8 cellular contexts compared by ENCODE assay signal in genomic region chr5:138543730-138544104, GRCh38. TPM values are rescaled to one million over a fixed set of nuclear protein-coding genes. Genes with fewer than 3 reads are reported as not detected.
DNase-seq lines count a peak whose midpoint lies in the region; ATAC-seq and TF ChIP-seq lines count a peak whose summit lies in the region.

No MANE protein-coding gene starts in this region.

- peaks cover 67% of the 10 kb centered on the region for H3K4me1 Mint-ChIP-seq in activated CD8-positive, alpha-beta memory T cell treated with anti-CD3 and anti-CD28 coated beads, Interleukin-2, amount 10 ng/mL, durations not matched to agents 7 days and 5 days

- no peak for TF ChIP-seq CTCF in fibroblast of pulmonary artery (IDR thresholded peaks at IDR 0.05; ENCODE audit: low read length, missing control alignments)
- no peak for TF ChIP-seq CTCF in ovary (IDR thresholded peaks at IDR 0.05)

- H3K9me3 ChIP-seq in SJCRH30 (replicated peaks): no peaks in the 10 kb centered on the region
- no peaks in the 10 kb centered on the region for H3K9me3 ChIP-seq in ovary

- peak overlapping the region; percentile 81 for H3K27ac ChIP-seq in SJCRH30
- H3K27ac ChIP-seq in ovary: peak overlapping the region; percentile 92

- peaks cover 28% of the 10 kb centered on the region for H3K36me3 Mint-ChIP-seq in activated CD8-positive, alpha-beta memory T cell treated with anti-CD3 and anti-CD28 coated beads, Interleukin-2, amount 10 ng/mL, durations not matched to agents 7 days and 5 days

- H3K27me3 Mint-ChIP-seq in activated CD8-positive, alpha-beta memory T cell treated with anti-CD3 and anti-CD28 coated beads, Interleukin-2, amount 10 ng/mL, durations not matched to agents 7 days and 5 days: no peaks in the 10 kb centered on the region

- WGBS in ovary, 3 donors: 0 to 1% (median 1%) methylated on average over 12 of the region's 12 CpGs

- no peaks in the 10 kb centered on the region for H3K9me3 Mint-ChIP-seq in activated CD8-positive, alpha-beta memory T cell treated with anti-CD3 and anti-CD28 coated beads, Interleukin-2, amount 10 ng/mL, durations not matched to agents 7 days and 5 days (ENCODE audit: low read depth)

- peak overlapping the region; percentile 76 for H3K4me3 ChIP-seq in SJCRH30
- H3K4me3 ChIP-seq in fibroblast of pulmonary artery (replicated peaks; ENCODE audit: low read depth, low read length): peak overlapping the region; percentile 73
- peak overlapping the region; percentile 85 for H3K4me3 ChIP-seq in ovary

- no peak for TF ChIP-seq EP300 in ovary (IDR thresholded peaks at IDR 0.05)

- peak overlapping the region; percentile 97 for H3K4me3 Mint-ChIP-seq in activated CD8-positive, alpha-beta memory T cell treated with anti-CD3 and anti-CD28 coated beads, Interleukin-2, amount 10 ng/mL, durations not matched to agents 7 days and 5 days

- no peaks in the 10 kb centered on the region for H3K27me3 ChIP-seq in SJCRH30
- no peaks in the 10 kb centered on the region for H3K27me3 ChIP-seq in ovary

- ATAC-seq in activated CD8-positive, alpha-beta memory T cell treated with anti-CD3 and anti-CD28 coated beads, Interleukin-2, amount 10 ng/mL, durations not matched to agents 7 days and 5 days: peak; percentile 63
- ATAC-seq in HG02588 (IDR thresholded peaks at IDR 0.05; ENCODE audit: unreplicated experiment): peak; percentile 38

- H3K27ac Mint-ChIP-seq in activated CD8-positive, alpha-beta memory T cell treated with anti-CD3 and anti-CD28 coated beads, Interleukin-2, amount 10 ng/mL, durations not matched to agents 7 days and 5 days: peak overlapping the region; percentile 100

- peaks cover 27% of the 10 kb centered on the region for H3K36me3 ChIP-seq in SJCRH30
- H3K36me3 ChIP-seq in ovary: no peaks in the 10 kb centered on the region

- H3K4me1 ChIP-seq in SJCRH30 (0 out of 2 replicates have a peak, but pooled peaks cover 6% of the 10 kb centered on the region), ovary (ENCODE audit: insufficient read depth) (peaks cover 18% of the 10 kb centered on the region)

- DNase-seq in activated CD8-positive, alpha-beta memory T cell treated with anti-CD3 and anti-CD28 coated beads, Interleukin-2, amount 10 ng/mL, durations not matched to agents 7 days and 5 days: no peak
- no peak for DNase-seq in activated CD8-positive, alpha-beta memory T cell treated with anti-CD3 and anti-CD28 coated beads, Interleukin-2, amount 50 U/mL, for 4 hours
- DNase-seq in SJCRH30 (no peak), fibroblast of pulmonary artery (ENCODE audit: low read depth) (no peak), ovary (no peak), NCI-H2171 (lab: John Stamatoyannopoulos, UW) (no peak), COLO829 (ENCODE audit: low spot score) (no peak)

- no peak for TF ChIP-seq POLR2A in ovary (IDR thresholded peaks at IDR 0.05)

- intact Hi-C loops in ovary (cut with DNase I): no loop called here

- CTCF ChIA-PET in activated CD8-positive, alpha-beta memory T cell treated with anti-CD3 and anti-CD28 coated beads, Interleukin-2, amount 10 ng/mL, durations not matched to agents 7 days and 5 days (lab: Charles Lee): interaction anchor here (1.0 to 3.0 kb wide), 10 partner anchors 22 to 191 kb away, joined by 3 to 22 read pairs (median 4); partner anchors contain the start of genes EGR1, HSPA9 and KDM3B

RNA-seq across cellular contexts. Expression of gene ETF1, which starts 0.7 kb away (rescaled TPM):
- total RNA-seq in activated CD8-positive, alpha-beta memory T cell treated with anti-CD3 and anti-CD28 coated beads, Interleukin-2, amount 10 ng/mL, durations not matched to agents 7 days and 5 days: 100 to 1,000 TPM in 1 of 2 experiments, 10 to 100 TPM in 1; 92.2 to 134 TPM
- 128 and 140 TPM in 2 replicates for total RNA-seq in SJCRH30 (2014; rRNA removed; shearing (Covaris generic))
- 100 to 1,000 TPM in 1 of 7 donors, 10 to 100 TPM in 6; 41.3 to 106 (median 68.3) TPM for total RNA-seq in ovary
- 10 to 100 TPM; 29.3 to 70.0 TPM for polyA plus RNA-seq in ovary

RNA-seq across cellular contexts. Expression of gene HSPA9, which starts 31.5 kb away (rescaled TPM):
- total RNA-seq in activated CD8-positive, alpha-beta memory T cell treated with anti-CD3 and anti-CD28 coated beads, Interleukin-2, amount 10 ng/mL, durations not matched to agents 7 days and 5 days: 100 to 1,000 TPM; 208 to 309 TPM
- 368 and 385 TPM in 2 replicates for total RNA-seq in SJCRH30 (2014; rRNA removed; shearing (Covaris generic))
- 100 to 1,000 TPM; 147 to 340 (median 180) TPM for total RNA-seq in ovary
- 100 to 1,000 TPM in 1 of 2 donors, 10 to 100 TPM in 1; 85.4 to 220 TPM for polyA plus RNA-seq in ovary
